In the genomic region with DNA sequence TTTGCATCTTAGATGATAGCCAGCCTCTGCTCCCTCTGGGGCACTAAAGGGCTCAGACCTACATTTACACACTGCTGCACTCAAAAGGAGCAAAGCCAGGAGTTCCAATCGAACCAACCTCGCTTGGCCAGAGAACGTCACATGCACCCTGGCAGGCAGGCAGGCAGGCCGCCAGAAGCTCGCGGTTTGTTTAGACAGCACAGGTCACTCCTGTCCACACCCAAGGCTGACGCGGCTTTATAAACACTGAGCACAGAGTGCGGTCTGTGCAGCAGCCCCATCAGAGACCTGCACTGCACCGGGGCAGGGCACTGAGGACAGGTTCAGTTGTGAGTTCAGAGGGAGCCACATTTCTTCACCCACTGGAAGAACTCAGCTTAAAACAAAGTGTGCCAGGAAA, we compare ENCODE assay signal across 10 cellular contexts.
DNase-seq lines count a peak whose midpoint lies in the region; ATAC-seq, FAIRE-seq and TF ChIP-seq lines count a peak whose summit lies in the region.
"Had no signal": no experiment of that assay in that cellular context is flagged by ENCODE, and none has a peak within 500 bp of the region (broad histone marks: within the 10 kb centered on the region; RNA-seq: fewer than 3 reads in every experiment).

No MANE protein-coding gene starts in this region.

- H3K27me3 ChIP-seq in endothelial cell of umbilical vein (ENCODE audit: control insufficient read depth in 2 of 2, insufficient read depth in 2 of 2, low read length in 2 of 2) (no peaks in the 10 kb centered on the region), esophagus squamous epithelium (no peaks in the 10 kb centered on the region)

- ATAC-seq in GM19452 (IDR thresholded peaks at IDR 0.05; ENCODE audit: unreplicated experiment): no peak

- H3K9ac ChIP-seq in endothelial cell of umbilical vein (replicated peaks; ENCODE audit: extremely low read depth, insufficient read depth, low read length): no peak overlapping the region

- DNase-seq in Daoy (ENCODE audit: low read depth) (peak; percentile 89), NCI-H748 treated with DMSO at 0.1 percent for 48 hours (lab: John Stamatoyannopoulos, UW) (peak; percentile 48), endothelial cell of umbilical vein (ENCODE audit: low read depth, low spot score) (peak; percentile 43), esophagus squamous epithelium (lab: John Stamatoyannopoulos, UW) (no peak), middle frontal gyrus (ENCODE audit: extremely low spot score, low spot score) (no peak)
- DNase-seq in activated CD4-positive, alpha-beta T cell treated with anti-CD3 and anti-CD28 coated beads, Interleukin-2, amount 50 U/mL, for 1 hour: no peak
- DNase-seq: MV-4-11, nephron progenitor cell had no signal

- H3K9me3 ChIP-seq in endothelial cell of umbilical vein (replicated peaks; ENCODE audit: control insufficient read depth, insufficient read depth, low read length) (no peaks in the 10 kb centered on the region), esophagus squamous epithelium (no peaks in the 10 kb centered on the region)

- no peak overlapping the region for H3K4me2 ChIP-seq in endothelial cell of umbilical vein (ENCODE audit: insufficient read depth, low read length)

- peaks cover 13% of the 10 kb centered on the region for H3K9me3 Mint-ChIP-seq in nephron

- H3K9me1 ChIP-seq in endothelial cell of umbilical vein (replicated peaks; ENCODE audit: control insufficient read depth, extremely low read depth, insufficient read depth, low read length): no peaks in the 10 kb centered on the region

- no peaks in the 10 kb centered on the region for H3K36me3 Mint-ChIP-seq in nephron (ENCODE audit: low read depth)

- H3K4me3 ChIP-seq in endothelial cell of umbilical vein (replicated peaks in 1 of 3; ENCODE audit: insufficient read depth in 1 of 3, low read depth in 1 of 3, low read length in 3 of 3): no peak overlapping the region
- H3K4me3 ChIP-seq in esophagus squamous epithelium: no peak overlapping the region

- H3K27ac Mint-ChIP-seq in nephron: peak overlapping the region in 2 of 3 experiments; percentile 14 to 73
- H3K27ac Mint-ChIP-seq: nephron progenitor cell had no signal

- no peaks in the 10 kb centered on the region for H3K79me2 ChIP-seq in endothelial cell of umbilical vein (ENCODE audit: control insufficient read depth, insufficient read depth, low read length)

- dilution Hi-C loops in endothelial cell of umbilical vein (cut with MboI; ENCODE audit: extremely low pct_ligation_motif_present, low sequenced_read_pairs): no loop called here

- WGBS in esophagus squamous epithelium, 2 donors: 26% methylated on average over 7 of the region's 10 CpGs; no CpG with 5 or more reads in 1 of the 2 donors

- intact Hi-C loops in endothelial cell of umbilical vein (cut with micrococcal nuclease): no loop called here
- intact Hi-C loops in esophagus squamous epithelium (cut with DNase I): no loop called here

- H3K36me3 ChIP-seq in endothelial cell of umbilical vein (ENCODE audit: control insufficient read depth in 2 of 2, extremely low read depth in 1 of 2, insufficient read depth in 2 of 2, low read length in 2 of 2): no peaks in the 10 kb centered on the region
- no peaks in the 10 kb centered on the region for H3K36me3 ChIP-seq in esophagus squamous epithelium

- no peak overlapping the region for H3K4me3 Mint-ChIP-seq in nephron
- H3K4me3 Mint-ChIP-seq: nephron progenitor cell had no signal

- no peaks in the 10 kb centered on the region for H4K20me1 ChIP-seq in endothelial cell of umbilical vein (replicated peaks; ENCODE audit: control insufficient read depth, extremely low read depth, insufficient read depth, low read length)

- BruUV-seq in endothelial cell of umbilical vein (replicated peaks; lab: Mats Ljungman, UMichigan): no TSS peak

- H3K27ac ChIP-seq in endothelial cell of umbilical vein (ENCODE audit: insufficient read depth, low read depth, low read length) (no peak overlapping the region), esophagus squamous epithelium (peak overlapping the region in 2 of 4 donors; percentile 3 to 42)

- POLR2A ChIA-PET in endothelial cell of umbilical vein (lab: Charles Lee): no interaction called here

- peaks cover 17% of the 10 kb centered on the region for H3K27me3 Mint-ChIP-seq in nephron (ENCODE audit: low read depth)

- CTCF ChIA-PET in endothelial cell of umbilical vein (lab: Charles Lee): interaction anchor here (0.8 to 1.2 kb wide), 4 partner anchors 11 to 223 kb away, joined by 3 read pairs; no protein-coding TSS in a partner anchor

- H3K4me1 ChIP-seq in endothelial cell of umbilical vein (ENCODE audit: control insufficient read depth, extremely low read depth, insufficient read depth, low read length): peaks cover 9% of the 10 kb centered on the region
- peaks cover 0 to 22% (median 7%) of the 10 kb centered on the region in 3 donors for H3K4me1 ChIP-seq in esophagus squamous epithelium

- TF ChIP-seq CTCF in endothelial cell of umbilical vein (IDR thresholded peaks at IDR 0.05; ENCODE audit: extremely low read depth in 1 of 2, insufficient read depth in 1 of 2, low read depth in 1 of 2, low read length in 2 of 2): no peak
- no peak for TF ChIP-seq CTCF in nephron (IDR thresholded peaks at IDR 0.05; ENCODE audit: unreplicated experiment in 3 of 3)
- no peak for TF ChIP-seq CTCF in esophagus squamous epithelium (IDR thresholded peaks at IDR 0.05)

- no peak overlapping the region for H2AFZ ChIP-seq in endothelial cell of umbilical vein (ENCODE audit: low read depth, low read length)

- H3K4me1 Mint-ChIP-seq in nephron: peaks cover 33% of the 10 kb centered on the region

- FAIRE-seq in endothelial cell of umbilical vein (lab: Jason Lieb, UNC): peak; percentile 78

- no peak for TF ChIP-seq POLR2A in endothelial cell of umbilical vein (IDR thresholded peaks at IDR 0.05; ENCODE audit: low read depth, low read length)
- no peak for TF ChIP-seq POLR2A in esophagus squamous epithelium (IDR thresholded peaks at IDR 0.05)

TF ChIP-seq in endothelial cell of umbilical vein, 7 proteins besides CTCF, POLR2A, EP300 and RAD21:
- no peak for TF ChIP-seq EZH2 (IDR thresholded peaks at IDR 0.05; ENCODE audit: borderline replicate concordance, low read depth, low read length, severe bottlenecking)
- no peak for TF ChIP-seq FOS (IDR thresholded peaks at IDR 0.05; ENCODE audit: borderline replicate concordance, insufficient read depth, low read length)
- TF ChIP-seq POLR2AphosphoS5 (IDR thresholded peaks at IDR 0.05; ENCODE audit: insufficient read depth, low read depth, low read length): no peak
- no peak for TF ChIP-seq JUN (IDR thresholded peaks at IDR 0.05; ENCODE audit: borderline replicate concordance, insufficient read depth, insufficient read length, low read depth)
- TF ChIP-seq GATA2 (IDR thresholded peaks at IDR 0.05; ENCODE audit: insufficient read depth, insufficient read length, low read depth, low read length): no peak
- no peak for TF ChIP-seq MYC (IDR thresholded peaks at IDR 0.05; ENCODE audit: low read depth, low read length)
- TF ChIP-seq, protein P1, sequence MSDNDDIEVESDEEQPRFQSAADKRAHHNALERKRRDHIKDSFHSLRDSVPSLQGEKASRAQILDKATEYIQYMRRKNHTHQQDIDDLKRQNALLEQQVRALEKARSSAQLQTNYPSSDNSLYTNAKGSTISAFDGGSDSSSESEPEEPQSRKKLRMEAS (IDR thresholded peaks at IDR 0.05; ENCODE audit: insufficient read depth, insufficient read length): no peak
TF ChIP-seq in endothelial cell of umbilical vein: peak in this region for 0.

Comparison
In these comparisons a context has a peak if more than half of its experiments do, and no peak if none do; other contexts are left out.
1. DNase-seq: peak in Daoy (single experiment), NCI-H748 treated with DMSO at 0.1 percent for 48 hours (single experiment) and endothelial cell of umbilical vein (single experiment); none in activated CD4-positive, alpha-beta T cell treated with anti-CD3 and anti-CD28 coated beads, Interleukin-2, amount 50 U/mL, for 1 hour (single experiment), esophagus squamous epithelium (single experiment) and middle frontal gyrus (single experiment).